9 cellular contexts compared by ENCODE assay signal in the genomic region with DNA sequence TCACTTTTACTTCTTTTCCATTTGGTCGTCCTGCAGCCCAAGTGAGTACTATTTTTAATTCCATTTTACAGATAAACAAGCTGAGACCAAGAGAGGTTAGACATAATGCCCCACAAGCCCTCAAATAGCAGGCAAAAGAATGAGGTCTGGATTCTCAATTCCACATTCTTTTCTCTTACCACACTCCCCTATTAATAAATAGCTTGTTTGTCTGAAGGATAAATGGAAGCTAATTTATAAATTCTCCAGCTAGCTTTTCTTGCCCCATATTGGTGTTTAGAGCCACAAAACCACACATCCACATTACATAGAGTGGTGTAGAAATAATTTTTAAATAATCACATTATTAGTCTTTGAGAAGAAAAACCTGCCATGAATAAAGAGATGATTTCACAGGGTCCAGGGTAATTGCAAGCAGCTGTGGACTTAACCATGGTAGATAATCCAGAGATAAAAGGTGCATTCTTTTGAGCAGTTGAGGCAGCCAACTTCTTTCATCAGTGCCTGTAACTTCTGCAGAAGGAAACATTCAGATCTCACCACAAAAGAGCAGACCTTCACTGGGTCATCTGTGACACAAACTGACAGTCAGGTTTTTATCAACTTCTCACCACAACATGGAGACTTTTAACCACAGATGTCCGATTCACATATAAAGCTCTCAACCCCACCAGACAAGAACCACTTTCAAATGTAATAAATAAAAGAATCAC.
DNase-seq lines count a peak whose midpoint lies in the region; ATAC-seq and TF ChIP-seq lines count a peak whose summit lies in the region.
"Had no signal": no experiment of that assay in that cellular context is flagged by ENCODE, and none has a peak within 500 bp of the region (broad histone marks: within the 10 kb centered on the region; RNA-seq: fewer than 3 reads in every experiment).

No MANE protein-coding gene starts in this region.

- no peaks in the 10 kb centered on the region for H3K36me3 ChIP-seq in transverse colon

- peaks cover 37% of the 10 kb centered on the region for H3K36me3 Mint-ChIP-seq in activated naive CD4-positive, alpha-beta T cell treated with anti-CD3 and anti-CD28 coated beads, Interleukin-2, amount 10 ng/mL, durations not matched to agents 7 days and 5 days
- H3K36me3 Mint-ChIP-seq in T-cell, result no peaks in the 10 kb centered on the region
- H3K36me3 Mint-ChIP-seq in stimulated activated naive B cell treated with anti-CD40 and anti-IgM and Interleukin-4, amounts not matched to agents 10 μg/mL and 1 μg/mL and 100 μg/mL, for 72 hours, result no peaks in the 10 kb centered on the region

- H3K9me3 ChIP-seq in transverse colon, result no peaks in the 10 kb centered on the region

- in situ Hi-C loops in transverse colon (cut with MboI; ENCODE audit: low pct_ligation_motif_present in 1 of 4, low pct_unique_long_range_greater_than_20kb in 1 of 4, low sequenced_read_pairs in 3 of 4), result loop anchor here in 1 of 4 donors (10.0 kb wide), 1 partner anchor 236 kb away; no protein-coding TSS in a partner anchor

- H3K4me1 Mint-ChIP-seq in activated naive CD4-positive, alpha-beta T cell treated with anti-CD3 and anti-CD28 coated beads, Interleukin-2, amount 10 ng/mL, durations not matched to agents 7 days and 5 days, result peaks cover 93% of the 10 kb centered on the region
- H3K4me1 Mint-ChIP-seq in T-cell, result peaks cover 92 to 96% (median 93%) of the 10 kb centered on the region in 3 donors
- peaks cover 28 to 37% of the 10 kb centered on the region in 2 donors for H3K4me1 Mint-ChIP-seq in stimulated activated naive B cell treated with anti-CD40 and anti-IgM and Interleukin-4, amounts not matched to agents 10 μg/mL and 1 μg/mL and 100 μg/mL, for 72 hours

- peak overlapping the region; percentile 15 for H3K27ac Mint-ChIP-seq in activated naive CD4-positive, alpha-beta T cell treated with anti-CD3 and anti-CD28 coated beads, Interleukin-2, amount 10 ng/mL, durations not matched to agents 7 days and 5 days
- H3K27ac Mint-ChIP-seq in T-cell, result peak overlapping the region; percentile 75 to 86
- H3K27ac Mint-ChIP-seq in stimulated activated naive B cell treated with anti-CD40 and anti-IgM and Interleukin-4, amounts not matched to agents 10 μg/mL and 1 μg/mL and 100 μg/mL, for 72 hours, result peak overlapping the region; percentile 16

- H3K9me3 Mint-ChIP-seq in activated naive CD4-positive, alpha-beta T cell treated with anti-CD3 and anti-CD28 coated beads, Interleukin-2, amount 10 ng/mL, durations not matched to agents 7 days and 5 days, result peaks cover 18% of the 10 kb centered on the region
- H3K9me3 Mint-ChIP-seq in T-cell, result peaks cover 0 to 8% (median 3%) of the 10 kb centered on the region in 3 donors
- H3K9me3 Mint-ChIP-seq in stimulated activated naive B cell treated with anti-CD40 and anti-IgM and Interleukin-4, amounts not matched to agents 10 μg/mL and 1 μg/mL and 100 μg/mL, for 72 hours, result no peaks in the 10 kb centered on the region

- no peak for TF ChIP-seq EP300 in transverse colon (IDR thresholded peaks at IDR 0.05; ENCODE audit: low read depth)

- intact Hi-C loops in transverse colon (cut with DNase I; ENCODE audit: low total_unique reads), result no loop called here

- no peak overlapping the region for H3K4me3 ChIP-seq in transverse colon

- TF ChIP-seq CTCF in transverse colon (IDR thresholded peaks at IDR 0.05), result no peak

- WGBS in transverse colon (ENCODE audit: low coverage in 1 of 2), 2 donors, result 57 to 71% methylated on average over 2 of the region's 2 CpGs

- DNase-seq in activated naive CD4-positive, alpha-beta T cell treated with anti-CD3 and anti-CD28 coated beads, Interleukin-2, amount 10 ng/mL, durations not matched to agents 7 days and 5 days, result no peak
- DNase-seq in activated naive CD4-positive, alpha-beta T cell (lab: John Stamatoyannopoulos, UW), result no peak
- no peak for DNase-seq in T-cell
- no peak for DNase-seq in stimulated activated naive B cell treated with anti-CD40 and anti-IgM and Interleukin-4, amounts not matched to agents 10 μg/mL and 1 μg/mL and 100 μg/mL, for 72 hours
- DNase-seq in superior temporal gyrus (ENCODE audit: extremely low spot score), result no peak
- DNase-seq in COLO668 (lab: John Stamatoyannopoulos, UW; ENCODE audit: unreplicated experiment), result no peak
- DNase-seq in transverse colon, result no peak
- DNase-seq: dermis blood vessel endothelial cell had no signal

- H3K27me3 ChIP-seq in transverse colon, result no peaks in the 10 kb centered on the region

- CTCF ChIA-PET in activated naive CD4-positive, alpha-beta T cell treated with anti-CD3 and anti-CD28 coated beads, Interleukin-2, amount 10 ng/mL, durations not matched to agents 7 days and 5 days (lab: Charles Lee), result no interaction called here
- CTCF ChIA-PET in T-cell (lab: Charles Lee), result interaction anchor here in 1 of 2 donors (0.5 kb wide), 1 partner anchor 205 kb away, joined by 3 read pairs; no protein-coding TSS in a partner anchor

- H3K4me3 Mint-ChIP-seq in activated naive CD4-positive, alpha-beta T cell treated with anti-CD3 and anti-CD28 coated beads, Interleukin-2, amount 10 ng/mL, durations not matched to agents 7 days and 5 days, result no peak overlapping the region
- H3K4me3 Mint-ChIP-seq in T-cell, result peak overlapping the region in 1 of 3 donors; percentile 39
- no peak overlapping the region for H3K4me3 Mint-ChIP-seq in stimulated activated naive B cell treated with anti-CD40 and anti-IgM and Interleukin-4, amounts not matched to agents 10 μg/mL and 1 μg/mL and 100 μg/mL, for 72 hours

- ATAC-seq in HG02981 (IDR thresholded peaks at IDR 0.05; ENCODE audit: unreplicated experiment) (peak; percentile 79), T-cell (replicated peaks in 1 of 4) (no peak)
- ATAC-seq in stimulated activated naive B cell treated with anti-CD40 and anti-IgM and Interleukin-4, amounts not matched to agents 10 μg/mL and 1 μg/mL and 100 μg/mL, for 72 hours (replicated peaks), result peak; percentile 57 to 64

- no peak for TF ChIP-seq POLR2A in transverse colon (IDR thresholded peaks at IDR 0.05)

- no peak overlapping the region for H3K27ac ChIP-seq in transverse colon

- POLR2A ChIA-PET in T-cell (lab: Charles Lee), result no interaction called here

- H3K4me1 ChIP-seq in transverse colon, result peaks cover 0 to 3% (median 0%) of the 10 kb centered on the region in 4 donors

- no peaks in the 10 kb centered on the region for H3K27me3 Mint-ChIP-seq in activated naive CD4-positive, alpha-beta T cell treated with anti-CD3 and anti-CD28 coated beads, Interleukin-2, amount 10 ng/mL, durations not matched to agents 7 days and 5 days
- H3K27me3 Mint-ChIP-seq in T-cell, result no peaks in the 10 kb centered on the region
- no peaks in the 10 kb centered on the region for H3K27me3 Mint-ChIP-seq in stimulated activated naive B cell treated with anti-CD40 and anti-IgM and Interleukin-4, amounts not matched to agents 10 μg/mL and 1 μg/mL and 100 μg/mL, for 72 hours

Comparison
In these comparisons a context has a peak if more than half of its experiments do, and no peak if none do; other contexts are left out.
1. H3K27ac Mint-ChIP-seq: peak in every context shown above with its lines; median percentile 80 in T-cell; 16 in stimulated activated naive B cell treated with anti-CD40 and anti-IgM and Interleukin-4, amounts not matched to agents 10 μg/mL and 1 μg/mL and 100 μg/mL, for 72 hours; 15 in activated naive CD4-positive, alpha-beta T cell treated with anti-CD3 and anti-CD28 coated beads, Interleukin-2, amount 10 ng/mL, durations not matched to agents 7 days and 5 days.
2. ATAC-seq: peak in HG02981 (single experiment) and stimulated activated naive B cell treated with anti-CD40 and anti-IgM and Interleukin-4, amounts not matched to agents 10 μg/mL and 1 μg/mL and 100 μg/mL, for 72 hours (2 of 2); none in T-cell (0 of 4).